ENCODE assay signal across 9 cellular contexts in genomic region chr3:38163117-38163870, GRCh38. TPM values are rescaled to one million over a fixed set of nuclear protein-coding genes. Genes with fewer than 3 reads are reported as not detected.
DNase-seq lines count a peak whose midpoint lies in the region; ATAC-seq lines count a peak whose summit lies in the region.
"Had no signal": no experiment of that assay in that cellular context is flagged by ENCODE, and none has a peak within 500 bp of the region (broad histone marks: within the 10 kb centered on the region; RNA-seq: fewer than 3 reads in every experiment).

No MANE protein-coding gene starts in this region.

- no peak for ATAC-seq in activated naive CD8-positive, alpha-beta T cell treated with anti-CD3 and anti-CD28 coated beads, Interleukin-2, amount 10 ng/mL, durations not matched to agents 7 days and 5 days (ENCODE audit: low read depth)
- ATAC-seq in naive B cell (ENCODE audit: low read depth in 2 of 2): no peak
- no peak for ATAC-seq in GM21390 (IDR thresholded peaks at IDR 0.05; ENCODE audit: unreplicated experiment)
- no peak for ATAC-seq in HG03097 (IDR thresholded peaks at IDR 0.05; ENCODE audit: low FRiP score, unreplicated experiment)

- POLR2A ChIA-PET in activated naive CD8-positive, alpha-beta T cell treated with anti-CD3 and anti-CD28 coated beads, Interleukin-2, amount 10 ng/mL, durations not matched to agents 7 days and 5 days (lab: Charles Lee): interaction anchor here (2.0 to 5.4 kb wide), 5 partner anchors 10 to 30 kb away, joined by 8 to 171 read pairs (median 19); partner anchors contain the start of genes ACAA1 and MYD88

- peak; percentile 21 for DNase-seq in ELF-1 (ENCODE audit: low read depth, low spot score)
- peak; percentile 31 for DNase-seq in LoVo (ENCODE audit: low spot score)
- DNase-seq in activated naive CD8-positive, alpha-beta T cell treated with anti-CD3 and anti-CD28 coated beads, Interleukin-2, amount 10 ng/mL, durations not matched to agents 7 days and 5 days: no peak
- no peak for DNase-seq in naive B cell
- DNase-seq in mesenteric fat pad (ENCODE audit: low spot score): no peak
- DNase-seq: activated effector memory CD4-positive, alpha-beta T cell treated with Interleukin-2 at 50 U/mL for 16 hours; hypothalamus had no signal

- H3K27ac Mint-ChIP-seq in activated naive CD8-positive, alpha-beta T cell treated with anti-CD3 and anti-CD28 coated beads, Interleukin-2, amount 10 ng/mL, durations not matched to agents 7 days and 5 days: peak overlapping the region; percentile 99
- H3K27ac Mint-ChIP-seq in naive B cell: peak overlapping the region; percentile 47 to 100 (median 66)

- peaks cover 1% of the 10 kb centered on the region for H3K27me3 Mint-ChIP-seq in activated naive CD8-positive, alpha-beta T cell treated with anti-CD3 and anti-CD28 coated beads, Interleukin-2, amount 10 ng/mL, durations not matched to agents 7 days and 5 days
- H3K27me3 Mint-ChIP-seq in naive B cell: no peaks in the 10 kb centered on the region

- no peaks in the 10 kb centered on the region for H3K9me3 Mint-ChIP-seq in activated naive CD8-positive, alpha-beta T cell treated with anti-CD3 and anti-CD28 coated beads, Interleukin-2, amount 10 ng/mL, durations not matched to agents 7 days and 5 days
- H3K9me3 Mint-ChIP-seq in naive B cell: no peaks in the 10 kb centered on the region

- H3K36me3 Mint-ChIP-seq in activated naive CD8-positive, alpha-beta T cell treated with anti-CD3 and anti-CD28 coated beads, Interleukin-2, amount 10 ng/mL, durations not matched to agents 7 days and 5 days: peaks cover 12% of the 10 kb centered on the region
- H3K36me3 Mint-ChIP-seq in naive B cell: no peaks in the 10 kb centered on the region

- H3K4me3 Mint-ChIP-seq in activated naive CD8-positive, alpha-beta T cell treated with anti-CD3 and anti-CD28 coated beads, Interleukin-2, amount 10 ng/mL, durations not matched to agents 7 days and 5 days: no peak overlapping the region
- peak overlapping the region in 6 of 8 donors; percentile 39 to 98 (median 74) for H3K4me3 Mint-ChIP-seq in naive B cell

- peaks cover 33% of the 10 kb centered on the region for H3K4me1 Mint-ChIP-seq in activated naive CD8-positive, alpha-beta T cell treated with anti-CD3 and anti-CD28 coated beads, Interleukin-2, amount 10 ng/mL, durations not matched to agents 7 days and 5 days
- H3K4me1 Mint-ChIP-seq in naive B cell: peaks cover 30 to 37% (median 31%) of the 10 kb centered on the region in 3 donors

RNA-seq across cellular contexts. Expression of gene OXSR1, which starts 2.0 kb away (rescaled TPM):
- 10 to 100 TPM; 54.0 to 55.0 TPM for total RNA-seq in activated naive CD8-positive, alpha-beta T cell treated with anti-CD3 and anti-CD28 coated beads, Interleukin-2, amount 10 ng/mL, durations not matched to agents 7 days and 5 days
- 10 to 100 TPM in 5 of 6 donors, 1 to 10 TPM in 1; 7.8 to 15.5 (median 13.8) TPM for polyA plus RNA-seq in naive B cell (ENCODE audit: low read depth in 6 of 6)
- 51.8 TPM for total RNA-seq in mesenteric fat pad

RNA-seq across cellular contexts. Expression of gene MYD88, which starts 24.8 kb away (rescaled TPM):
- 10 to 100 TPM; 68.5 to 70.6 TPM for total RNA-seq in activated naive CD8-positive, alpha-beta T cell treated with anti-CD3 and anti-CD28 coated beads, Interleukin-2, amount 10 ng/mL, durations not matched to agents 7 days and 5 days
- 100 to 1,000 TPM in 3 of 6 donors, 10 to 100 TPM in 3; 82.4 to 136 (median 102) TPM for polyA plus RNA-seq in naive B cell (ENCODE audit: low read depth in 6 of 6)
- total RNA-seq in mesenteric fat pad: 40.0 TPM

RNA-seq across cellular contexts. Expression of gene ACAA1, which starts 26.4 kb away (rescaled TPM):
- total RNA-seq in activated naive CD8-positive, alpha-beta T cell treated with anti-CD3 and anti-CD28 coated beads, Interleukin-2, amount 10 ng/mL, durations not matched to agents 7 days and 5 days: 10 to 100 TPM; 89.0 to 93.5 TPM
- polyA plus RNA-seq in naive B cell (ENCODE audit: low read depth in 6 of 6): 10 to 100 TPM; 44.3 to 62.4 (median 52.0) TPM
- 67.6 TPM for total RNA-seq in mesenteric fat pad

Comparison
In these comparisons a context has a peak if more than half of its experiments do, and no peak if none do; other contexts are left out.
1. DNase-seq: peak in ELF-1 (single experiment) and LoVo (single experiment); none in activated naive CD8-positive, alpha-beta T cell treated with anti-CD3 and anti-CD28 coated beads, Interleukin-2, amount 10 ng/mL, durations not matched to agents 7 days and 5 days (single experiment), naive B cell (single experiment) and mesenteric fat pad (single experiment).